Comparison of ENCODE assay signal across 19 cellular contexts in genomic region chr4:40548256-40548655, GRCh38.
DNase-seq lines count a peak whose midpoint lies in the region; ATAC-seq, FAIRE-seq and TF ChIP-seq lines count a peak whose summit lies in the region.
"Had no signal": no experiment of that assay in that cellular context is flagged by ENCODE, and none has a peak within 500 bp of the region (broad histone marks: within the 10 kb centered on the region; RNA-seq: fewer than 3 reads in every experiment).

No MANE protein-coding gene starts in this region.

- FAIRE-seq in RCC 7860 (lab: Jason Lieb, UNC) = peak; percentile 82
- FAIRE-seq: GM12892 had no signal

- peak overlapping the region; percentile 14 for H3K4me2 ChIP-seq in parathyroid adenoma (ENCODE audit: low read length)

- no peak for ATAC-seq in HG02798 (IDR thresholded peaks at IDR 0.05; ENCODE audit: poor library complexity, unreplicated experiment)
- ATAC-seq: natural killer cell treated with Interleukin-12 subunit alpha and Interleukin-12 subunit beta and Interleukin-15 and Interleukin-18, amount 100 ng/mL, for 72 hours had no signal

- peak; percentile 22 for DNase-seq in AG20443 (ENCODE audit: low spot score)
- peak; percentile 76 for DNase-seq in RCC 7860 (ENCODE audit: low spot score)
- no peak for DNase-seq in endothelial cell (ENCODE audit: low spot score)
- no peak for DNase-seq in GOT3 (lab: John Stamatoyannopoulos, UW)
- no peak for DNase-seq in activated CD4-positive, alpha-beta T cell treated with anti-CD3 and anti-CD28 coated beads, Interleukin-2, amount 10 ng/mL, durations not matched to agents 24 days and 14 days
- DNase-seq in osteocyte (ENCODE audit: extremely low spot score, unreplicated experiment) = no peak
- DNase-seq: activated naive CD4-positive, alpha-beta T cell; central memory CD4-positive, alpha-beta T cell; DMS79 treated with DMSO at 0.1 percent for 48 hours; head of caudate nucleus; NCI-H1436; NCI-H748 treated with DMSO at 0.1 percent for 48 hours; T-helper 9 cell had no signal

- H3K27ac Mint-ChIP-seq in endothelial cell (ENCODE audit: unreplicated experiment) = peak overlapping the region; percentile 1
- no peak overlapping the region for H3K27ac Mint-ChIP-seq in activated CD4-positive, alpha-beta T cell treated with anti-CD3 and anti-CD28 coated beads, Interleukin-2, amount 10 ng/mL, durations not matched to agents 24 days and 14 days
- no peak overlapping the region for H3K27ac Mint-ChIP-seq in osteocyte (ENCODE audit: unreplicated experiment)
- H3K27ac Mint-ChIP-seq: B cell; natural killer cell treated with Interleukin-12 subunit alpha and Interleukin-12 subunit beta and Interleukin-15 and Interleukin-18, amount 100 ng/mL, for 72 hours had no signal

- no peaks in the 10 kb centered on the region for H3K36me3 ChIP-seq in parathyroid adenoma (ENCODE audit: control insufficient read depth, insufficient read depth, low read length)
- H3K36me3 ChIP-seq: tibial nerve had no signal

- H3K9ac ChIP-seq in parathyroid adenoma = no peak overlapping the region

- no peaks in the 10 kb centered on the region for H3K9me3 ChIP-seq in parathyroid adenoma (ENCODE audit: control insufficient read depth, low read length)
- H3K9me3 ChIP-seq: tibial nerve had no signal

- H3K4me3 ChIP-seq in parathyroid adenoma (ENCODE audit: low read depth, low read length) = no peak overlapping the region
- H3K4me3 ChIP-seq: tibial nerve had no signal

- peaks cover 30% of the 10 kb centered on the region for H3K79me2 ChIP-seq in parathyroid adenoma

- H3K9me3 Mint-ChIP-seq in endothelial cell (ENCODE audit: unreplicated experiment) (no peaks in the 10 kb centered on the region), osteocyte (ENCODE audit: unreplicated experiment) (no peaks in the 10 kb centered on the region)
- no peaks in the 10 kb centered on the region for H3K9me3 Mint-ChIP-seq in activated CD4-positive, alpha-beta T cell treated with anti-CD3 and anti-CD28 coated beads, Interleukin-2, amount 10 ng/mL, durations not matched to agents 24 days and 14 days
- H3K9me3 Mint-ChIP-seq: natural killer cell treated with Interleukin-12 subunit alpha and Interleukin-12 subunit beta and Interleukin-15 and Interleukin-18, amount 100 ng/mL, for 72 hours had no signal

- H3K4me1 Mint-ChIP-seq in endothelial cell (ENCODE audit: unreplicated experiment) (peaks cover 19% of the 10 kb centered on the region), osteocyte (ENCODE audit: unreplicated experiment) (peaks cover 7% of the 10 kb centered on the region)
- H3K4me1 Mint-ChIP-seq in activated CD4-positive, alpha-beta T cell treated with anti-CD3 and anti-CD28 coated beads, Interleukin-2, amount 10 ng/mL, durations not matched to agents 24 days and 14 days = peaks cover 34% of the 10 kb centered on the region

- H3K27me3 Mint-ChIP-seq in endothelial cell (ENCODE audit: unreplicated experiment) (no peaks in the 10 kb centered on the region), osteocyte (ENCODE audit: unreplicated experiment) (peaks cover 4% of the 10 kb centered on the region)
- no peaks in the 10 kb centered on the region for H3K27me3 Mint-ChIP-seq in activated CD4-positive, alpha-beta T cell treated with anti-CD3 and anti-CD28 coated beads, Interleukin-2, amount 10 ng/mL, durations not matched to agents 24 days and 14 days
- H3K27me3 Mint-ChIP-seq: B cell; natural killer cell treated with Interleukin-12 subunit alpha and Interleukin-12 subunit beta and Interleukin-15 and Interleukin-18, amount 100 ng/mL, for 72 hours had no signal

- H3K27ac ChIP-seq in parathyroid adenoma = peak overlapping the region; percentile 11
- H3K27ac ChIP-seq: tibial nerve had no signal

- TF ChIP-seq CTCF in endothelial cell (IDR thresholded peaks at IDR 0.05; ENCODE audit: unreplicated experiment) (no peak), parathyroid adenoma (IDR thresholded peaks at IDR 0.05) (no peak), osteocyte (IDR thresholded peaks at IDR 0.05) (no peak)

- H3K4me3 Mint-ChIP-seq in endothelial cell (ENCODE audit: unreplicated experiment) = no peak overlapping the region
- H3K4me3 Mint-ChIP-seq in activated CD4-positive, alpha-beta T cell treated with anti-CD3 and anti-CD28 coated beads, Interleukin-2, amount 10 ng/mL, durations not matched to agents 24 days and 14 days = no peak overlapping the region
- H3K4me3 Mint-ChIP-seq in osteocyte (ENCODE audit: unreplicated experiment) = no peak overlapping the region
- H3K4me3 Mint-ChIP-seq: B cell; natural killer cell treated with Interleukin-12 subunit alpha and Interleukin-12 subunit beta and Interleukin-15 and Interleukin-18, amount 100 ng/mL, for 72 hours had no signal

- no peaks in the 10 kb centered on the region for H3K36me3 Mint-ChIP-seq in endothelial cell (ENCODE audit: low read depth, unreplicated experiment)
- H3K36me3 Mint-ChIP-seq in activated CD4-positive, alpha-beta T cell treated with anti-CD3 and anti-CD28 coated beads, Interleukin-2, amount 10 ng/mL, durations not matched to agents 24 days and 14 days (ENCODE audit: low read depth) = peaks cover 2% of the 10 kb centered on the region
- H3K36me3 Mint-ChIP-seq in osteocyte (ENCODE audit: unreplicated experiment) = no peaks in the 10 kb centered on the region
- H3K36me3 Mint-ChIP-seq: natural killer cell treated with Interleukin-12 subunit alpha and Interleukin-12 subunit beta and Interleukin-15 and Interleukin-18, amount 100 ng/mL, for 72 hours had no signal

- H3K4me1 ChIP-seq in parathyroid adenoma = peaks cover 8% of the 10 kb centered on the region
- H3K4me1 ChIP-seq: tibial nerve had no signal

- intact Hi-C loops in activated CD4-positive, alpha-beta T cell treated with anti-CD3 and anti-CD28 coated beads, Interleukin-2, amount 10 ng/mL, durations not matched to agents 24 days and 14 days (cut with micrococcal nuclease) = no loop called here

- no peaks in the 10 kb centered on the region for H3K27me3 ChIP-seq in parathyroid adenoma (ENCODE audit: control insufficient read depth, insufficient read depth, low read length)
- H3K27me3 ChIP-seq: tibial nerve had no signal

- no peak overlapping the region for H2AFZ ChIP-seq in parathyroid adenoma

Comparison
In these comparisons a context has a peak if more than half of its experiments do, and no peak if none do; other contexts are left out.
1. DNase-seq: peak in AG20443 (single experiment) and RCC 7860 (single experiment); none in endothelial cell (single experiment), GOT3 (single experiment), activated CD4-positive, alpha-beta T cell treated with anti-CD3 and anti-CD28 coated beads, Interleukin-2, amount 10 ng/mL, durations not matched to agents 24 days and 14 days (single experiment) and osteocyte (single experiment).